Comparison of ENCODE assay signal across 18 cellular contexts in genomic region chr2:38830546-38831159, GRCh38. TPM values are rescaled to one million over a fixed set of nuclear protein-coding genes. Genes with fewer than 3 reads are reported as not detected.
"Had no signal": no experiment of that assay in that cellular context is flagged by ENCODE, and none has a peak within 500 bp of the region (broad histone marks: within the 10 kb centered on the region; RNA-seq: fewer than 3 reads in every experiment).

No MANE protein-coding gene starts in this region.

- H3K4me3 ChIP-seq: mucosa of descending colon, transverse colon had no signal

- DNase-seq: activated B cell treated with CpG ODN at 0.5 μM for 24 hours; activated CD4-positive, alpha-beta T cell treated with anti-CD3 and anti-CD28 coated beads, Interleukin-2, amount 10 ng/mL, durations not matched to agents 7 days and 5 days; activated CD8-positive, alpha-beta memory T cell treated with anti-CD3 and anti-CD28 coated beads for 24 hours; activated naive CD4-positive, alpha-beta T cell treated with anti-CD3 and anti-CD28 coated beads, Interleukin-2, amount 10 ng/mL, durations not matched to agents 7 days and 5 days; activated T-cell treated with anti-CD3 and anti-CD28 coated beads for 4 hours; caudate nucleus; cortex of kidney; effector memory CD8-positive, alpha-beta T cell; left cardiac atrium; mucosa of descending colon; natural killer cell; occipital lobe; right cardiac atrium; transverse colon had no signal

- H3K4me1 Mint-ChIP-seq: activated T-helper 17 cell treated with anti-CD3 and anti-CD28 coated beads, Interleukin-2, amount 50 U/mL, for 72 hours; stimulated activated effector memory CD8-positive, alpha-beta T cell treated with anti-CD3 and anti-CD28 coated beads, Interleukin-12 subunit alpha, Interleukin-12 subunit beta, amount 100 ng/mL, for 72 hours had no signal

- H3K27me3 Mint-ChIP-seq: activated B cell treated with CpG ODN at 0.5 μM for 24 hours; activated CD4-positive, alpha-beta T cell treated with anti-CD3 and anti-CD28 coated beads, Interleukin-2, amount 10 ng/mL, durations not matched to agents 7 days and 5 days; activated naive CD4-positive, alpha-beta T cell treated with anti-CD3 and anti-CD28 coated beads, Interleukin-2, amount 10 ng/mL, durations not matched to agents 7 days and 5 days; activated T-helper 17 cell treated with anti-CD3 and anti-CD28 coated beads, Interleukin-2, amount 50 U/mL, for 72 hours; effector memory CD8-positive, alpha-beta T cell; progenitor cell of endocrine pancreas had no signal

- H3K27me3 ChIP-seq: transverse colon had no signal

- ATAC-seq: activated T-helper 17 cell treated with anti-CD3 and anti-CD28 coated beads, Interleukin-2, amount 50 U/mL, for 72 hours; effector memory CD8-positive, alpha-beta T cell; left cardiac atrium; mucosa of descending colon; natural killer cell; stimulated activated effector memory CD8-positive, alpha-beta T cell treated with anti-CD3 and anti-CD28 coated beads, Interleukin-12 subunit alpha, Interleukin-12 subunit beta, amount 100 ng/mL, for 72 hours had no signal

- H3K27ac ChIP-seq: epithelial cell of prostate, transverse colon had no signal

- H3K4me3 Mint-ChIP-seq: activated B cell treated with CpG ODN at 0.5 μM for 24 hours; activated CD4-positive, alpha-beta T cell treated with anti-CD3 and anti-CD28 coated beads, Interleukin-2, amount 10 ng/mL, durations not matched to agents 7 days and 5 days; activated naive CD4-positive, alpha-beta T cell treated with anti-CD3 and anti-CD28 coated beads, Interleukin-2, amount 10 ng/mL, durations not matched to agents 7 days and 5 days; activated T-helper 17 cell treated with anti-CD3 and anti-CD28 coated beads, Interleukin-2, amount 50 U/mL, for 72 hours; effector memory CD8-positive, alpha-beta T cell; natural killer cell; stimulated activated effector memory CD8-positive, alpha-beta T cell treated with anti-CD3 and anti-CD28 coated beads, Interleukin-12 subunit alpha, Interleukin-12 subunit beta, amount 100 ng/mL, for 72 hours had no signal

- H3K27ac Mint-ChIP-seq: activated B cell treated with CpG ODN at 0.5 μM for 24 hours; activated CD4-positive, alpha-beta T cell treated with anti-CD3 and anti-CD28 coated beads, Interleukin-2, amount 10 ng/mL, durations not matched to agents 7 days and 5 days; activated T-helper 17 cell treated with anti-CD3 and anti-CD28 coated beads, Interleukin-2, amount 50 U/mL, for 72 hours; effector memory CD8-positive, alpha-beta T cell; natural killer cell; progenitor cell of endocrine pancreas; stimulated activated effector memory CD8-positive, alpha-beta T cell treated with anti-CD3 and anti-CD28 coated beads, Interleukin-12 subunit alpha, Interleukin-12 subunit beta, amount 100 ng/mL, for 72 hours had no signal

- H3K9me3 Mint-ChIP-seq: activated B cell treated with CpG ODN at 0.5 μM for 24 hours; activated CD4-positive, alpha-beta T cell treated with anti-CD3 and anti-CD28 coated beads, Interleukin-2, amount 10 ng/mL, durations not matched to agents 7 days and 5 days; activated naive CD4-positive, alpha-beta T cell treated with anti-CD3 and anti-CD28 coated beads, Interleukin-2, amount 10 ng/mL, durations not matched to agents 7 days and 5 days; activated T-helper 17 cell treated with anti-CD3 and anti-CD28 coated beads, Interleukin-2, amount 50 U/mL, for 72 hours; effector memory CD8-positive, alpha-beta T cell; natural killer cell; stimulated activated effector memory CD8-positive, alpha-beta T cell treated with anti-CD3 and anti-CD28 coated beads, Interleukin-12 subunit alpha, Interleukin-12 subunit beta, amount 100 ng/mL, for 72 hours had no signal

- H3K9me3 ChIP-seq: mucosa of descending colon, transverse colon had no signal

RNA-seq across cellular contexts. Expression of gene ARHGEF33, which starts 59.0 kb away (rescaled TPM):
- total RNA-seq: activated CD4-positive, alpha-beta T cell treated with anti-CD3 and anti-CD28 coated beads, Interleukin-2, amount 10 ng/mL, durations not matched to agents 7 days and 5 days had no signal
